ENCODE assay signal across 8 cellular contexts in genomic region chr16:56424791-56425438, GRCh38. TPM values are rescaled to one million over a fixed set of nuclear protein-coding genes. Genes with fewer than 3 reads are reported as not detected.
DNase-seq lines count a peak whose midpoint lies in the region; TF ChIP-seq lines count a peak whose summit lies in the region.

No MANE protein-coding gene starts in this region.

- H3K9ac ChIP-seq in GM23248 (peak overlapping the region; percentile 98), neural cell (ENCODE audit: low read length) (peak overlapping the region; percentile 80)

- 1% methylated on average over 48 to 49 of the region's 79 CpGs for WGBS in GM23248 (ENCODE audit: low coverage in 1 of 2, low lambda C conversion rate in 2 of 2, missing lambda C conversion rate in 2 of 2), 2 experiments
- WGBS in esophagus squamous epithelium, 2 donors, result 0% methylated on average over 2 of the region's 79 CpGs; no CpG with 5 or more reads in 1 of the 2 donors
- WGBS in tibial nerve, 2 donors, result 0 to 1% methylated on average over 5 to 41 of the region's 79 CpGs

- H4K20me1 ChIP-seq in GM23248 (ENCODE audit: insufficient read depth) (peaks cover 20% of the 10 kb centered on the region; the same call in 1 of the 2 replicates), neural cell (ENCODE audit: insufficient read depth) (peaks cover 5% of the 10 kb centered on the region)

- H3K4me3 ChIP-seq in GM23248 (peak overlapping the region; percentile 95), esophagus squamous epithelium (peak overlapping the region; percentile 61 to 98 (median 94)), neural cell (ENCODE audit: low read length) (peak overlapping the region; percentile 67), tibial nerve (peak overlapping the region; percentile 80 to 98 (median 92))

- TF ChIP-seq POLR2A in esophagus squamous epithelium (IDR thresholded peaks at IDR 0.05) (peak in 2 of 4 donors; percentile 24 to 28), tibial nerve (IDR thresholded peaks at IDR 0.05) (no peak)

- intact Hi-C loops in esophagus squamous epithelium (cut with DNase I), result no loop called here

- H3K9me2 ChIP-seq in GM23248 (ENCODE audit: insufficient read depth), result no peaks in the 10 kb centered on the region
- no peaks in the 10 kb centered on the region for H3K9me2 ChIP-seq in neural cell (ENCODE audit: insufficient read depth, low read length)

- DNase-seq in ELF-1 (ENCODE audit: low read depth, low spot score) (peak; percentile 38), GM23248 (peak; percentile 50), LHCN-M2 (ENCODE audit: low read depth) (peak; percentile 11), activated T-cell treated with anti-CD3 and anti-CD28 coated beads for 24 hours (ENCODE audit: low read depth) (peak; percentile 11), esophagus squamous epithelium (lab: John Stamatoyannopoulos, UW) (no peak), tibial nerve (ENCODE audit: low spot score in 2 of 2) (peak in 1 of 2 donors; percentile 17), DMS153 treated with DMSO at 0.1 percent for 48 hours (lab: John Stamatoyannopoulos, UW; ENCODE audit: unreplicated experiment) (no peak)

- H3F3A ChIP-seq in GM23248 (ENCODE audit: insufficient read depth), result peaks cover 41% of the 10 kb centered on the region
- H3F3A ChIP-seq in neural cell (ENCODE audit: insufficient read depth, low read length, poor library complexity, severe bottlenecking), result no peaks in the 10 kb centered on the region

- peaks cover 51% of the 10 kb centered on the region for H3K79me2 ChIP-seq in GM23248 (ENCODE audit: insufficient read depth)
- peaks cover 33% of the 10 kb centered on the region for H3K79me2 ChIP-seq in neural cell (replicated peaks; ENCODE audit: insufficient read depth, low read length)

- H3K27me3 ChIP-seq in GM23248 (replicated peaks; ENCODE audit: insufficient read depth), result no peaks in the 10 kb centered on the region
- no peaks in the 10 kb centered on the region for H3K27me3 ChIP-seq in esophagus squamous epithelium
- H3K27me3 ChIP-seq in neural cell (ENCODE audit: insufficient read depth, low read depth, low read length), result no peaks in the 10 kb centered on the region
- H3K27me3 ChIP-seq in tibial nerve, result no peaks in the 10 kb centered on the region

- H3K4me1 ChIP-seq in GM23248 (ENCODE audit: insufficient read depth), result peaks cover 23% of the 10 kb centered on the region; the same call in 1 of the 2 replicates
- peaks cover 11 to 67% (median 31%) of the 10 kb centered on the region in 3 donors for H3K4me1 ChIP-seq in esophagus squamous epithelium
- H3K4me1 ChIP-seq in tibial nerve, result peaks cover 0 to 46% (median 32%) of the 10 kb centered on the region in 4 donors

- in situ Hi-C loops in GM23248 (cut with MboI), result no loop called here

- TF ChIP-seq EP300 in neural cell (conservative IDR thresholded peaks at IDR 0.05; ENCODE audit: poor library complexity, severe bottlenecking), result no peak
- no peak for TF ChIP-seq EP300 in tibial nerve (IDR thresholded peaks at IDR 0.05)

- TF ChIP-seq CTCF in esophagus squamous epithelium (IDR thresholded peaks at IDR 0.05) (no peak), neural cell (IDR thresholded peaks at IDR 0.05; ENCODE audit: poor library complexity, severe bottlenecking) (no peak), tibial nerve (IDR thresholded peaks at IDR 0.05) (no peak)

- H2AFZ ChIP-seq in GM23248, result peak overlapping the region; percentile 82
- no peak overlapping the region for H2AFZ ChIP-seq in neural cell (ENCODE audit: low read depth, low read length)

- peak overlapping the region; percentile 98 for H3K4me2 ChIP-seq in GM23248 (ENCODE audit: unreplicated experiment)
- H3K4me2 ChIP-seq in neural cell (ENCODE audit: low read length), result no peak overlapping the region

- H3K27ac ChIP-seq in GM23248, result peak overlapping the region; percentile 72
- H3K27ac ChIP-seq in esophagus squamous epithelium, result peak overlapping the region; percentile 86 to 94 (median 94)
- H3K27ac ChIP-seq in neural cell (ENCODE audit: low read length), result peak overlapping the region; percentile 33
- H3K27ac ChIP-seq in tibial nerve, result peak overlapping the region; percentile 90 to 96 (median 94)

- H3K36me3 ChIP-seq in GM23248 (ENCODE audit: low read depth), result no peaks in the 10 kb centered on the region
- H3K36me3 ChIP-seq in esophagus squamous epithelium, result no peaks in the 10 kb centered on the region
- no peaks in the 10 kb centered on the region for H3K36me3 ChIP-seq in neural cell (ENCODE audit: insufficient read depth, low read length)
- peaks cover 0 to under 1% (median 0%) of the 10 kb centered on the region in 3 donors for H3K36me3 ChIP-seq in tibial nerve

- TF ChIP-seq RAD21 in neural cell (conservative IDR thresholded peaks at IDR 0.05), result no peak

- no peaks in the 10 kb centered on the region for H3K9me3 ChIP-seq in GM23248 (ENCODE audit: low read depth)
- H3K9me3 ChIP-seq in esophagus squamous epithelium, result no peaks in the 10 kb centered on the region
- no peaks in the 10 kb centered on the region for H3K9me3 ChIP-seq in neural cell (ENCODE audit: low read length)
- no peaks in the 10 kb centered on the region for H3K9me3 ChIP-seq in tibial nerve

TF ChIP-seq in neural cell, 6 proteins besides CTCF, POLR2A, EP300 and RAD21:
- TF ChIP-seq POLR2AphosphoS5 (IDR thresholded peaks at IDR 0.05), result peak; percentile 44
- peak; percentile 52 for TF ChIP-seq MXI1 (conservative IDR thresholded peaks at IDR 0.05; ENCODE audit: poor library complexity, severe bottlenecking)
- no peak for TF ChIP-seq SMC3 (conservative IDR thresholded peaks at IDR 0.05; ENCODE audit: poor library complexity)
TF ChIP-seq in neural cell: peak in this region for 2.

RNA-seq across cellular contexts. Expression of gene AMFR, which starts 0.4 kb away (rescaled TPM):
- total RNA-seq in GM23248 (2014; rRNA removed; shearing (Covaris generic)), result 205 and 212 TPM in 2 replicates
- polyA plus RNA-seq in GM23248 (2016; fragmentation: Nextera tagmentation; extraction: Ambion mirVana) (26.6 and 27.3 TPM in 2 replicates), neural cell (101 and 103 TPM in 2 replicates)
- total RNA-seq in LHCN-M2 (2014; rRNA removed) (132 and 134 TPM in 2 replicates), esophagus squamous epithelium (100 to 1,000 TPM in 2 of 4 donors, 10 to 100 TPM in 2; 69.9 to 133 (median 111) TPM), tibial nerve (100 to 1,000 TPM; 263 to 334 (median 292) TPM)
- polyA plus RNA-seq in LHCN-M2 (2012), result 69.8 TPM
- polyA minus RNA-seq in neural cell, result 144 and 168 TPM in 2 replicates

RNA-seq across cellular contexts. Expression of gene NUDT21, which starts 26.2 kb away (rescaled TPM):
- 57.0 and 76.8 TPM in 2 replicates for total RNA-seq in GM23248 (2014; rRNA removed; shearing (Covaris generic))
- 47.8 and 49.6 TPM in 2 replicates for polyA plus RNA-seq in GM23248 (2016; fragmentation: Nextera tagmentation; extraction: Ambion mirVana)
- total RNA-seq in LHCN-M2 (2014; rRNA removed), result 78.5 and 86.0 TPM in 2 replicates
- 62.9 TPM for polyA plus RNA-seq in LHCN-M2 (2012)
- total RNA-seq in esophagus squamous epithelium, result 10 to 100 TPM; 39.4 to 55.5 (median 48.2) TPM
- 168 and 192 TPM in 2 replicates for polyA plus RNA-seq in neural cell
- polyA minus RNA-seq in neural cell, result 233 and 261 TPM in 2 replicates
- 10 to 100 TPM; 41.5 to 57.3 (median 47.2) TPM for total RNA-seq in tibial nerve

RNA-seq across cellular contexts. Expression of gene OGFOD1, which starts 26.4 kb away (rescaled TPM):
- total RNA-seq in GM23248 (2014; rRNA removed; shearing (Covaris generic)), result 59.1 and 70.8 TPM in 2 replicates
- polyA plus RNA-seq in GM23248 (2016; fragmentation: Nextera tagmentation; extraction: Ambion mirVana), result 97.6 and 101 TPM in 2 replicates
- total RNA-seq in LHCN-M2 (2014; rRNA removed), result 101 and 127 TPM in 2 replicates
- polyA plus RNA-seq in LHCN-M2 (2012), result 35.3 TPM
- 10 to 100 TPM; 28.8 to 58.3 (median 32.1) TPM for total RNA-seq in esophagus squamous epithelium
- 35.6 and 36.3 TPM in 2 replicates for polyA plus RNA-seq in neural cell
- 26.3 and 36.8 TPM in 2 replicates for polyA minus RNA-seq in neural cell
- total RNA-seq in tibial nerve, result 10 to 100 TPM; 28.8 to 39.6 (median 35.6) TPM

Comparison
In these comparisons a context has a peak if more than half of its experiments do, and no peak if none do; other contexts are left out.
1. DNase-seq: peak in ELF-1 (single experiment), GM23248 (single experiment), LHCN-M2 (single experiment) and activated T-cell treated with anti-CD3 and anti-CD28 coated beads for 24 hours (single experiment); none in esophagus squamous epithelium (single experiment) and DMS153 treated with DMSO at 0.1 percent for 48 hours (single experiment).
2. H3K27ac ChIP-seq: peak in every context shown above with its lines; median percentile 94 in esophagus squamous epithelium; 94 in tibial nerve; 72 in GM23248; 33 in neural cell.
3. Peak in every context shown above with its lines, with median percentiles within 50 percentile points of each other: H3K4me3 ChIP-seq.